ENCODE assay signal across 17 cellular contexts in the genomic region with DNA sequence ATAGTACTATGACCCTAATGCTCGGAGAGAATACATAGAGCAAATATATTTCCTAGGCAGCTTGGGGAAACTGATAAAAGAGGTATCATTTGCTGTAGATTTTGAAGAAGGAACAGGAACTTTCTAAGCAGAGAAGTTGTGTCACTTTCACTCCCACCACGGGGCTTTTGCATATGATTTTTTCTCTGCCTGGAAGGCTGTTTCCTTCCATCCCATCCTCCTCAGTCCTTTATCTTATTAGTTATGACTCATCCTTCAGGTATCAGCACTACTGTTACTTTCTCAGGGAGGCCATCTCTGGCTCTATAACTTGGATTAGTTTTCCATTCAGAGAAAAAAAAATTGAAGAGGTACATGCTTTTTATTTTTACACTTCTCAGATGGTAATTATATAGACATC.
"Had no signal": no experiment of that assay in that cellular context is flagged by ENCODE, and none has a peak within 500 bp of the region (broad histone marks: within the 10 kb centered on the region; RNA-seq: fewer than 3 reads in every experiment).

No MANE protein-coding gene starts in this region.

- DNase-seq: activated CD4-positive, alpha-beta memory T cell treated with anti-CD3 and anti-CD28 coated beads, Interleukin-2, amount 10 ng/mL, durations not matched to agents 7 days and 5 days; activated CD4-positive, alpha-beta T cell treated with anti-CD3 and anti-CD28 coated beads for 48 hours; activated effector memory CD4-positive, alpha-beta T cell treated with Interleukin-2 at 50 U/mL for 16 hours; activated naive CD4-positive, alpha-beta T cell treated with anti-CD3 and anti-CD28 coated beads, Interleukin-2, amount 10 ng/mL, durations not matched to agents 7 days and 5 days; activated T-cell treated with anti-CD3 and anti-CD28 coated beads, Interleukin-2, amount 50 U/mL, for 72 hours; foreskin fibroblast; heart right ventricle; immature natural killer cell; kidney glomerular epithelial cell; left ventricle myocardium inferior; nucleus accumbens; right lobe of liver; stimulated activated CD4-positive, alpha-beta T cell treated with anti-CD3 and anti-CD28 coated beads, Interleukin-1b, Interleukin-23, amount 100 ng/mL, for 48 hours; stimulated activated naive CD8-positive, alpha-beta T cell treated with anti-CD3 and anti-CD28 coated beads, Interleukin-15, amount 100 ng/mL, for 72 hours; T-helper 17 cell; tibial artery had no signal

- ATAC-seq: activated T-cell treated with anti-CD3 and anti-CD28 coated beads, Interleukin-2, amount 50 U/mL, for 72 hours; heart right ventricle; right lobe of liver; stimulated activated effector memory CD8-positive, alpha-beta T cell treated with anti-CD3 and anti-CD28 coated beads, Interleukin-12 subunit alpha, Interleukin-12 subunit beta, amount 100 ng/mL, for 72 hours; stimulated activated naive CD8-positive, alpha-beta T cell treated with anti-CD3 and anti-CD28 coated beads, Interleukin-15, amount 100 ng/mL, for 72 hours; T-helper 17 cell had no signal
